ENCODE assay signal across 25 cellular contexts in the genomic region with DNA sequence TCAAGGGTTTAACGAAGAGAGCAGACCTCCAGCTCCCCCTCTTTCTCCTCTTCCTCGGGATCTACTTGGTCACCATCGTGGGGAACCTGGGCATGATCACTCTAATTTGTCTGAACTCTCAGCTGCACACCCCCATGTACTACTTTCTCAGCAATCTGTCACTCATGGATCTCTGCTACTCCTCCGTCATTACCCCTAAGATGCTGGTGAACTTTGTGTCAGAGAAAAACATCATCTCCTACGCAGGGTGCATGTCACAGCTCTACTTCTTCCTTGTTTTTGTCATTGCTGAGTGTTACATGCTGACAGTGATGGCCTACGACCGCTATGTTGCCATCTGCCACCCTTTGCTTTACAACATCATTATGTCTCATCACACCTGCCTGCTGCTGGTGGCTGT. TPM values are rescaled to one million over a fixed set of nuclear protein-coding genes. Genes with fewer than 3 reads are reported as not detected.
"Had no signal": no experiment of that assay in that cellular context is flagged by ENCODE, and none has a peak within 500 bp of the region (broad histone marks: within the 10 kb centered on the region; RNA-seq: fewer than 3 reads in every experiment).

No MANE protein-coding gene starts in this region.

- H3K4me2 ChIP-seq: SK-N-SH had no signal

- H3K9me3 ChIP-seq: SK-N-SH had no signal

- ATAC-seq: Panc1, PC-3 had no signal

- DNase-seq: Karpas-422, KG1, MM.1S, NCI-H1092 treated with DMSO at 0.1 percent for 48 hours, NCI-H1436, NCI-H187, NCI-H2029, NCI-H2081 treated with DMSO at 0.1 percent for 48 hours, NCI-H2171, NCI-H226, NCI-H446, NCI-H510A, NCI-H524 treated with DMSO at 0.1 percent for 48 hours, NCI-H69, NCI-H774, PC-3, SHP77, SK-N-SH, SW 1271 had no signal

- H3K27ac ChIP-seq: RWPE1 had no signal

- H3K9ac ChIP-seq: SK-N-SH had no signal

RNA-seq across cellular contexts. Expression of a gene that starts 0.4 kb away (rescaled TPM):
- total RNA-seq: HT-29, M059J, OCI-LY7, SK-MEL-5 had no signal
- polyA plus RNA-seq: SK-N-SH had no signal

RNA-seq across cellular contexts. Expression of a gene that starts 26.7 kb away (rescaled TPM):
- total RNA-seq: HT-29, M059J, OCI-LY7, PC-3, SK-MEL-5 had no signal
- polyA plus RNA-seq: SK-N-SH had no signal

RNA-seq across cellular contexts. Expression of a gene that starts 41.1 kb away (rescaled TPM):
- total RNA-seq: HT-29, M059J, OCI-LY7, PC-3, SK-MEL-5 had no signal
- polyA plus RNA-seq: SK-N-SH had no signal
